ENCODE assay signal across 8 cellular contexts in the genomic region with DNA sequence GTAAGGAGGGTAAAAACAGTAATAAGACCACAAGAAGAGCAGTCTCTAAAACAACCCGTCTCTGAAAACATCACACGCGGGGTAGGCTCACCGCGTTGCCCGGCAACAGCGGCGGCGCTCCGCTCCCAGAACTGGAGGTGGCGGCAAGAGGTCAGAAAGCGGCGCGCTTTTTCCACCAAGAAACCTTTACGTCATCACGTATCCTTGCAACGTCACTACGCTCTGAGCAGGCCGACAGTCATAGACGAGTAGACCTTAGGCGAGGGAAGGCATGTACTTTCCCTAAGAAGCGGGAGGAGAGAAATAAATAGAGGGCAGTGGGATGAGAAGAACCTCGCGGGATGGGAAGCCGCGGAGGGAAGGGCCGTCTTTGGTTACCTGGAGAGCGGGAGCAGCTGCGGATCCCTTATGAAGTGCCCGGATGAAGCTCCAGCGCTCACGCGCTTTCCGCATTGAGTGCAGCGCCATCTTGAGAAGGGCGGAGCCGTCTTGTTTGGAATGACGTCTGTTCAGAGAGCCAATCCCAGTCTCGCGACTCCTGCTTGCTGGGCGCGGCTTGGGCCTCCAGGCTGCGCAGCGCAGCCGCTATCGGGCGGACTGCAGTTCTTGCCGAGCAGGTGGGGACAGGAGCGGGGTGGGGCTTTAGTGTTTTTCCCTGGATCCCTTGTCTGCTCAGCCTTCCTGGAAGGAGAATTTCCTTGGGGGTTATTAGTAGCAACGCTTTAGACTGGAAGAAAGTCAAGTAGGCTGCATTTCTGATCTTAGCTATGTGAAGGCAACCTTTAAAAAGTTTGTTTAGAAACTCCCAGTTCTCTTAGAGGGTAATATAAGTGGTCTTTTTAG. TPM values are rescaled to one million over a fixed set of nuclear protein-coding genes. Genes with fewer than 3 reads are reported as not detected.
DNase-seq lines count a peak whose midpoint lies in the region; ATAC-seq and TF ChIP-seq lines count a peak whose summit lies in the region.

A gene (minus strand): TSS at position 477 of the 843 bp plus-strand sequence. CDS start 9 bp downstream, at position 468.

- H3K9me3 Mint-ChIP-seq in CD4-positive, alpha-beta memory T cell = no peaks in the 10 kb centered on the region
- no peaks in the 10 kb centered on the region for H3K9me3 Mint-ChIP-seq in activated CD4-positive, alpha-beta memory T cell treated with anti-CD3 and anti-CD28 coated beads for 36 hours

- CTCF ChIA-PET in CD4-positive, alpha-beta memory T cell (lab: Charles Lee; ENCODE audit: partially characterized antibody) = interaction anchor here (0.7 to 1.4 kb wide), 5 partner anchors 9 to 534 kb away, joined by 3 read pairs; no protein-coding TSS in a partner anchor
- CTCF ChIA-PET in activated CD4-positive, alpha-beta memory T cell treated with anti-CD3 and anti-CD28 coated beads for 36 hours (lab: Charles Lee) = interaction anchor here (0.8 to 1.1 kb wide), 3 partner anchors 10 to 136 kb away, joined by 3 read pairs; no protein-coding TSS in a partner anchor

- H3K4me3 ChIP-seq in CD4-positive, alpha-beta memory T cell (ENCODE audit: low read length in 2 of 2) = peak within 1 kb of the TSS; percentile 63 to 67
- H3K4me3 ChIP-seq in ectodermal cell (ENCODE audit: insufficient read depth, low read depth, low read length) (peak within 1 kb of the TSS; percentile 66), lower leg skin (ENCODE audit: low read depth, poor library complexity, severe bottlenecking) (peak within 1 kb of the TSS; percentile 36)

- no peaks in the 10 kb centered on the region for H3K27me3 Mint-ChIP-seq in CD4-positive, alpha-beta memory T cell
- no peaks in the 10 kb centered on the region for H3K27me3 Mint-ChIP-seq in activated CD4-positive, alpha-beta memory T cell treated with anti-CD3 and anti-CD28 coated beads for 36 hours

- H3K27ac Mint-ChIP-seq in CD4-positive, alpha-beta memory T cell = no peak within 1 kb of the TSS
- H3K27ac Mint-ChIP-seq in activated CD4-positive, alpha-beta memory T cell treated with anti-CD3 and anti-CD28 coated beads for 36 hours = no peak within 1 kb of the TSS

- peaks cover 5 to 36% (median 16%) of the 10 kb centered on the region in 4 donors for H3K4me1 Mint-ChIP-seq in CD4-positive, alpha-beta memory T cell
- H3K4me1 Mint-ChIP-seq in activated CD4-positive, alpha-beta memory T cell treated with anti-CD3 and anti-CD28 coated beads for 36 hours (ENCODE audit: low read depth) = peaks cover 27% of the 10 kb centered on the region

- peak; percentile 97 to 98 (median 97) for DNase-seq in CD4-positive, alpha-beta memory T cell
- DNase-seq in HK-2 (ENCODE audit: unreplicated experiment) = peak; percentile 94
- peak; percentile 98 for DNase-seq in NCI-H82 treated with DMSO at 0.1 percent for 48 hours (lab: John Stamatoyannopoulos, UW; ENCODE audit: unreplicated experiment)
- peak; percentile 95 for DNase-seq in activated CD4-positive, alpha-beta memory T cell treated with anti-CD3 and anti-CD28 coated beads for 36 hours
- peak; percentile 96 to 99 for DNase-seq in lower leg skin (ENCODE audit: low spot score in 2 of 2)
- peak; percentile 81 to 87 for DNase-seq in stimulated activated CD4-positive, alpha-beta T cell treated with anti-CD3 and anti-CD28 coated beads, Interleukin-4, amount 100 ng/mL, for 48 hours (ENCODE audit: low read depth in 2 of 2)

- POLR2A ChIA-PET in CD4-positive, alpha-beta memory T cell (lab: Charles Lee; ENCODE audit: partially characterized antibody) = interaction anchor here (1.0 to 1.8 kb wide), 3 partner anchors 10 to 17 kb away, joined by 3 to 5 read pairs (median 4); no protein-coding TSS in a partner anchor
- POLR2A ChIA-PET in activated CD4-positive, alpha-beta memory T cell treated with anti-CD3 and anti-CD28 coated beads for 36 hours (lab: Charles Lee) = interaction anchor here (1.4 to 1.5 kb wide), 2 partner anchors 132 to 571 kb away, joined by 3 to 5 read pairs; a partner anchor contains a TSS

- no peaks in the 10 kb centered on the region for H3K36me3 ChIP-seq in CD4-positive, alpha-beta memory T cell (ENCODE audit: insufficient read depth, low read length)
- no peaks in the 10 kb centered on the region for H3K36me3 ChIP-seq in ectodermal cell (ENCODE audit: control insufficient read depth, insufficient read depth, low read length)

- peak in 1 of 2 donors; percentile 35 for TF ChIP-seq POLR2A in lower leg skin (IDR thresholded peaks at IDR 0.05)

- H3K27me3 ChIP-seq in CD4-positive, alpha-beta memory T cell (ENCODE audit: insufficient read depth, low read length) = no peaks in the 10 kb centered on the region
- H3K27me3 ChIP-seq in ectodermal cell (ENCODE audit: control insufficient read depth, insufficient read depth, low read length, poor library complexity, severe bottlenecking) = no peaks in the 10 kb centered on the region

- peak; percentile 95 for ATAC-seq in GM19455 (IDR thresholded peaks at IDR 0.05; ENCODE audit: unreplicated experiment)

- 0% methylated on average over 50 of the region's 50 CpGs for WGBS in ectodermal cell, 2 experiments
- 1% methylated on average over 50 of the region's 50 CpGs for WGBS in lower leg skin, 2 donors

- H3K27ac ChIP-seq in CD4-positive, alpha-beta memory T cell (ENCODE audit: low read depth, low read length) = peak within 1 kb of the TSS; percentile 97
- H3K27ac ChIP-seq in ectodermal cell (ENCODE audit: insufficient read depth, low read depth, low read length, poor library complexity, severe bottlenecking) = peak within 1 kb of the TSS; percentile 99

- intact Hi-C loops in CD4-positive, alpha-beta memory T cell (cut with micrococcal nuclease) = loop anchor here (5.0 kb wide), 2 partner anchors 1213 to 1533 kb away; a partner anchor contains a TSS
- intact Hi-C loops in activated CD4-positive, alpha-beta memory T cell treated with anti-CD3 and anti-CD28 coated beads for 36 hours (cut with micrococcal nuclease) = loop anchor here (1.0 to 5.0 kb wide), 2 partner anchors 207 to 1211 kb away; a partner anchor contains a TSS
- intact Hi-C loops in lower leg skin (cut with DNase I; ENCODE audit: low total_unique reads) = no loop called here

- H3K4me1 ChIP-seq in CD4-positive, alpha-beta memory T cell (ENCODE audit: insufficient read depth, low read length) = peaks cover 27% of the 10 kb centered on the region
- H3K4me1 ChIP-seq in ectodermal cell (ENCODE audit: control insufficient read depth, insufficient read depth, low read length) = peaks cover 12% of the 10 kb centered on the region

- H3K4me3 Mint-ChIP-seq in CD4-positive, alpha-beta memory T cell = no peak within 1 kb of the TSS
- no peak within 1 kb of the TSS for H3K4me3 Mint-ChIP-seq in activated CD4-positive, alpha-beta memory T cell treated with anti-CD3 and anti-CD28 coated beads for 36 hours

- no peak for TF ChIP-seq CTCF in lower leg skin (IDR thresholded peaks at IDR 0.05)

- no peaks in the 10 kb centered on the region for H3K9me3 ChIP-seq in CD4-positive, alpha-beta memory T cell (ENCODE audit: control insufficient read depth in 1 of 2, low read length in 2 of 2)
- no peaks in the 10 kb centered on the region for H3K9me3 ChIP-seq in ectodermal cell (ENCODE audit: control insufficient read depth, low read length)

- H3K36me3 Mint-ChIP-seq in CD4-positive, alpha-beta memory T cell = peaks cover 6 to 7% of the 10 kb centered on the region in 2 donors
- H3K36me3 Mint-ChIP-seq in activated CD4-positive, alpha-beta memory T cell treated with anti-CD3 and anti-CD28 coated beads for 36 hours = peaks cover 11% of the 10 kb centered on the region

RNA-seq across cellular contexts. Expression of the gene that starts here (rescaled TPM):
- total RNA-seq in CD4-positive, alpha-beta memory T cell = 1 to 10 TPM; 6.9 to 9.5 TPM
- polyA plus RNA-seq in CD4-positive, alpha-beta memory T cell = 10 to 100 TPM; 11.4 to 12.4 TPM
- 10 to 100 TPM; 16.7 to 18.2 TPM for total RNA-seq in activated CD4-positive, alpha-beta memory T cell treated with anti-CD3 and anti-CD28 coated beads for 36 hours
- 13.2 TPM for polyA plus RNA-seq in ectodermal cell (2013, experiment 1 of 4)
- polyA plus RNA-seq in ectodermal cell (2013, experiment 2 of 4) = 13.6 TPM
- 11.9 TPM for polyA plus RNA-seq in ectodermal cell (2013, experiment 3 of 4)
- polyA plus RNA-seq in ectodermal cell (2013, experiment 4 of 4) = 15.0 TPM
- 10 to 100 TPM in 3 of 4 donors, 1 to 10 TPM in 1; 8.1 to 21.8 (median 13.2) TPM for total RNA-seq in lower leg skin

Comparison
In these comparisons a context has a peak if more than half of its experiments do, and no peak if none do; other contexts are left out.
1. Peak in every context shown above with its lines: DNase-seq, ATAC-seq, H3K4me3 ChIP-seq and H3K27ac ChIP-seq.